22 cellular contexts compared by ENCODE assay signal in genomic region chr10:113041841-113042745, GRCh38.
A peak's percentile ranks its signal among the peaks of the same experiment; 100 is the strongest.
DNase-seq lines count a peak whose midpoint lies in the region; ATAC-seq and TF ChIP-seq lines count a peak whose summit lies in the region.
"Had no signal": no experiment of that assay in that cellular context is flagged by ENCODE, and none has a peak within 500 bp of the region (broad histone marks: within the 10 kb centered on the region; RNA-seq: fewer than 3 reads in every experiment).

No MANE protein-coding gene starts in this region.

- CTCF ChIA-PET in WTC11 (lab: Charles Lee): interaction anchor here (1.2 kb wide), 1 partner anchor 11 kb away, joined by 4 read pairs; no protein-coding TSS in a partner anchor

- H3K4me2 ChIP-seq in H9 (ENCODE audit: insufficient read depth, insufficient read length, low read length): no peak overlapping the region

- H3K36me3 Mint-ChIP-seq in H9 (ENCODE audit: insufficient read depth in 1 of 3, low read depth in 3 of 3) (peaks cover 26 to 50% (median 47%) of the 10 kb centered on the region in 3 experiments), WTC11 (peaks cover 24% of the 10 kb centered on the region)
- H3K36me3 Mint-ChIP-seq: activated CD4-positive, alpha-beta memory T cell treated with anti-CD3 and anti-CD28 coated beads for 36 hours had no signal

- H2BK12ac ChIP-seq in H9 (ENCODE audit: insufficient read length, low read depth, low read length): no peak overlapping the region

- H3K23me2 ChIP-seq in H9 (ENCODE audit: insufficient read length, low read depth, low read length, poor library complexity, severe bottlenecking): no peaks in the 10 kb centered on the region

- no CpG with 5 or more reads among the region's 5 CpGs for WGBS in H9 (ENCODE audit: extremely low coverage, insufficient read length, low lambda C conversion rate)

- H3K4ac ChIP-seq in H9 (ENCODE audit: low read depth, low read length): no peak overlapping the region

- no peak overlapping the region for H2BK20ac ChIP-seq in H9 (ENCODE audit: low read depth, low read length, poor library complexity, severe bottlenecking)

- H3K9me3 Mint-ChIP-seq in H9 (no peaks in the 10 kb centered on the region), WTC11 (no peaks in the 10 kb centered on the region)
- H3K9me3 Mint-ChIP-seq: activated CD4-positive, alpha-beta memory T cell treated with anti-CD3 and anti-CD28 coated beads for 36 hours; neural crest cell had no signal

- H3K18ac ChIP-seq in H9 (ENCODE audit: insufficient read length, low read depth, low read length): no peak overlapping the region

- no peak overlapping the region for H2AK5ac ChIP-seq in H9 (ENCODE audit: insufficient read length, low read length)

- no peak overlapping the region for H4K8ac ChIP-seq in H9 (replicated peaks; ENCODE audit: insufficient read length, low read depth, low read length)

- no peak overlapping the region for H3K4me3 Mint-ChIP-seq in H9
- no peak overlapping the region for H3K4me3 Mint-ChIP-seq in WTC11
- H3K4me3 Mint-ChIP-seq: activated CD4-positive, alpha-beta memory T cell treated with anti-CD3 and anti-CD28 coated beads for 36 hours; neural crest cell; type B pancreatic cell had no signal

- peak overlapping the region in 2 of 3 experiments; percentile 65 to 68; a peak in 6 of 7 replicates for H3K27ac Mint-ChIP-seq in H9
- H3K27ac Mint-ChIP-seq in WTC11: peak overlapping the region; percentile 8; the same call in 1 of the 2 replicates
- H3K27ac Mint-ChIP-seq: activated CD4-positive, alpha-beta memory T cell treated with anti-CD3 and anti-CD28 coated beads for 36 hours; type B pancreatic cell had no signal

- H3K4me3 ChIP-seq in fibroblast of mammary gland (ENCODE audit: control insufficient read depth, low read depth, low read length) (no peak overlapping the region), subcutaneous abdominal adipose tissue (ENCODE audit: low read depth in 1 of 5, low read length in 5 of 5) (no peak overlapping the region)
- H3K4me3 ChIP-seq: MG63, prostate gland had no signal

- DNase-seq in H9 (no peak), WTC11 (ENCODE audit: low spot score) (no peak), fibroblast of mammary gland (ENCODE audit: low read depth) (peak; percentile 55), ureter (ENCODE audit: low spot score) (no peak), foreskin keratinocyte (no peak), NK-92 (lab: John Stamatoyannopoulos, UW; ENCODE audit: unreplicated experiment) (no peak), SIG-M5 (lab: John Stamatoyannopoulos, UW) (no peak)
- DNase-seq: activated CD4-positive, alpha-beta memory T cell treated with anti-CD3 and anti-CD28 coated beads for 36 hours; activated CD4-positive, CD25-positive, alpha-beta regulatory T cell; activated naive CD4-positive, alpha-beta T cell treated with anti-CD3 and anti-CD28 coated beads, Interleukin-2, amount 50 U/mL, for 16 hours; activated T-cell treated with anti-CD3 and anti-CD28 coated beads, Interleukin-2, amount 50 U/mL, for 1 hour; AML-193; effector memory CD4-positive, alpha-beta T cell; MG63; NCI-H1694 treated with DMSO at 0.1 percent for 48 hours; NCI-H226; stimulated activated CD4-positive, alpha-beta T cell treated with anti-CD3 and anti-CD28 coated beads, Interleukin-4, amount 100 ng/mL, for 1 hour; stimulated activated naive CD8-positive, alpha-beta T cell treated with anti-CD3 and anti-CD28 coated beads, Interleukin-15, Interleukin-2, amounts not matched to agents 100 U/mL and 50 U/mL, for 24 hours had no signal

- H3K4me1 ChIP-seq in H9 (ENCODE audit: insufficient read depth, low read length) (peaks cover 5% of the 10 kb centered on the region; the same call in 1 of the 2 replicates), subcutaneous abdominal adipose tissue (ENCODE audit: control insufficient read depth in 5 of 5, insufficient read depth in 5 of 5, low read length in 5 of 5) (peaks cover 6 to 49% (median 42%) of the 10 kb centered on the region in 5 donors), foreskin keratinocyte (no peaks in the 10 kb centered on the region)
- H3K4me1 ChIP-seq: prostate gland had no signal

- no peak overlapping the region for H4K5ac ChIP-seq in H9 (ENCODE audit: insufficient read length, low read depth, low read length)

- H3K56ac ChIP-seq in H9 (ENCODE audit: insufficient read length, low read depth, low read length): no peak overlapping the region

- POLR2A ChIA-PET in WTC11 (lab: Charles Lee): no interaction called here

- H3K36me3 ChIP-seq in subcutaneous abdominal adipose tissue (ENCODE audit: control insufficient read depth in 5 of 5, insufficient read depth in 5 of 5, low read length in 5 of 5): peaks cover 0 to 8% (median 3%) of the 10 kb centered on the region in 5 donors
- H3K36me3 ChIP-seq: prostate gland had no signal

- no peaks in the 10 kb centered on the region for H4K20me1 ChIP-seq in H9 (ENCODE audit: control insufficient read depth, insufficient read depth, insufficient read length)

- H3T11ph ChIP-seq in H9 (ENCODE audit: low read length): no peak overlapping the region

- peaks cover 18% of the 10 kb centered on the region for H3K79me1 ChIP-seq in H9 (ENCODE audit: insufficient read depth, low read depth, low read length, poor library complexity, severe bottlenecking)

- H2BK15ac ChIP-seq in H9 (ENCODE audit: low read depth, low read length): no peak overlapping the region

- H3K27me3 Mint-ChIP-seq in H9 (ENCODE audit: low read depth) (no peaks in the 10 kb centered on the region), WTC11 (ENCODE audit: low read depth) (no peaks in the 10 kb centered on the region)
- H3K27me3 Mint-ChIP-seq: type B pancreatic cell had no signal

- H3K27me3 ChIP-seq in H9 (ENCODE audit: insufficient read depth, low read length) (no peaks in the 10 kb centered on the region), subcutaneous abdominal adipose tissue (ENCODE audit: control insufficient read depth in 5 of 5, insufficient read depth in 4 of 5, low read length in 5 of 5) (no peaks in the 10 kb centered on the region), foreskin keratinocyte (no peaks in the 10 kb centered on the region)
- H3K27me3 ChIP-seq: MG63 had no signal

- H3K9ac ChIP-seq in H9 (ENCODE audit: extremely low read depth, insufficient read length, low read length) (no peak overlapping the region), subcutaneous abdominal adipose tissue (ENCODE audit: low read length in 5 of 5) (peak overlapping the region in 3 of 5 donors; percentile 9 to 25 (median 13))

- no peak overlapping the region for H2BK120ac ChIP-seq in H9 (ENCODE audit: low read depth, low read length, poor library complexity, severe bottlenecking)

- peaks cover 23% of the 10 kb centered on the region; the same call in 1 of the 2 replicates for H3K79me2 ChIP-seq in H9 (ENCODE audit: insufficient read depth, low read length)

- H3K9me3 ChIP-seq in H9 (ENCODE audit: control insufficient read depth, low read depth, low read length) (no peaks in the 10 kb centered on the region), subcutaneous abdominal adipose tissue (ENCODE audit: control insufficient read depth in 5 of 5, low read length in 5 of 5) (no peaks in the 10 kb centered on the region)
- H3K9me3 ChIP-seq: MG63, prostate gland had no signal

- H4K91ac ChIP-seq in H9 (ENCODE audit: insufficient read length, low read depth, low read length): no peak overlapping the region

- H3K23ac ChIP-seq in H9 (ENCODE audit: insufficient read length, low read depth, low read length): no peak overlapping the region

- no peak overlapping the region for H2AFZ ChIP-seq in H9 (ENCODE audit: low read length)

- no peak overlapping the region for H3K14ac ChIP-seq in H9 (ENCODE audit: insufficient read depth, low read length)

- no peak overlapping the region for H3K27ac ChIP-seq in H9 (ENCODE audit: insufficient read length, low read depth, low read length)
- peak overlapping the region; percentile 90 for H3K27ac ChIP-seq in subcutaneous abdominal adipose tissue (ENCODE audit: low read depth, low read length)
- H3K27ac ChIP-seq in foreskin keratinocyte: no peak overlapping the region
- H3K27ac ChIP-seq: prostate gland had no signal

- no peak for ATAC-seq in WTC11
- no peak for ATAC-seq in foreskin keratinocyte
- ATAC-seq: stimulated activated naive CD8-positive, alpha-beta T cell treated with anti-CD3 and anti-CD28 coated beads, Interleukin-15, Interleukin-2, amounts not matched to agents 100 U/mL and 50 U/mL, for 24 hours had no signal

- H2BK5ac ChIP-seq in H9 (ENCODE audit: insufficient read length, low read length): no peak overlapping the region

- TF ChIP-seq CTCF in H9 (conservative IDR thresholded peaks at IDR 0.05) (no peak), WTC11 (IDR thresholded peaks at IDR 0.05) (no peak), fibroblast of mammary gland (conservative IDR thresholded peaks at IDR 0.05; ENCODE audit: control insufficient read depth, insufficient read depth, low read depth, low read length) (no peak), foreskin keratinocyte (conservative IDR thresholded peaks at IDR 0.05) (no peak)

- H3K4me1 Mint-ChIP-seq in H9 (peaks cover 56 to 64% of the 10 kb centered on the region in 2 experiments), WTC11 (peaks cover 62% of the 10 kb centered on the region)

TF ChIP-seq in WTC11, 78 proteins besides CTCF, POLR2A, EP300 and RAD21 (continues in another document):
- no peak for TF ChIP-seq MLX (CRISPR knock-in tag; IDR thresholded peaks at IDR 0.05)
- TF ChIP-seq ZNF416 (CRISPR knock-in tag; IDR thresholded peaks at IDR 0.05): no peak
- no peak for TF ChIP-seq FOXP1 (CRISPR knock-in tag; IDR thresholded peaks at IDR 0.05; ENCODE audit: borderline replicate concordance)
- TF ChIP-seq RORB (CRISPR knock-in tag; IDR thresholded peaks at IDR 0.05): no peak
- TF ChIP-seq ATF2 (CRISPR knock-in tag; IDR thresholded peaks at IDR 0.05; ENCODE audit: borderline replicate concordance, low read depth): no peak
